In genomic region chr2:240963065-240963375, GRCh38 we compare ENCODE assay signal across 1 cellular context.
TF ChIP-seq lines count a peak whose summit lies in the region.

No MANE protein-coding gene starts in this region.

TF ChIP-seq in H1, 55 proteins besides CTCF, POLR2A, EP300 and RAD21:
- no peak for TF ChIP-seq MAX (IDR thresholded peaks at IDR 0.05)
